9 cellular contexts compared by ENCODE assay signal in genomic region chrX:107135076-107135964, GRCh38. TPM values are rescaled to one million over a fixed set of nuclear protein-coding genes. Genes with fewer than 3 reads are reported as not detected.
DNase-seq lines count a peak whose midpoint lies in the region; ATAC-seq, FAIRE-seq and TF ChIP-seq lines count a peak whose summit lies in the region.
"Had no signal": no experiment of that assay in that cellular context is flagged by ENCODE, and none has a peak within 500 bp of the region (broad histone marks: within the 10 kb centered on the region; RNA-seq: fewer than 3 reads in every experiment).

No MANE protein-coding gene starts in this region.

- H3K4me1 ChIP-seq in breast epithelium (no peaks in the 10 kb centered on the region), mesendoderm (ENCODE audit: control insufficient read depth, low read depth, low read length) (no peaks in the 10 kb centered on the region)
- H3K4me1 ChIP-seq: BLaER1 had no signal

- no peak for TF ChIP-seq POLR2A in breast epithelium (IDR thresholded peaks at IDR 0.05)

- H3K36me3 ChIP-seq in breast epithelium (no peaks in the 10 kb centered on the region), mesendoderm (ENCODE audit: control insufficient read depth, insufficient read depth, low read length) (no peaks in the 10 kb centered on the region)
- H3K36me3 ChIP-seq: BLaER1 had no signal

- H3K23ac ChIP-seq in mesendoderm (ENCODE audit: low read length): no peak overlapping the region

- no peak overlapping the region for H3K4ac ChIP-seq in mesendoderm (ENCODE audit: low read depth, low read length)

- H3K4me2 ChIP-seq in mesendoderm (ENCODE audit: low read length): no peak overlapping the region
- H3K4me2 ChIP-seq: BLaER1 had no signal

- WGBS in mesendoderm (ENCODE audit: extremely low coverage, insufficient coverage, low lambda C conversion rate): no CpG with 5 or more reads among the region's 5 CpGs

- POLR2A ChIA-PET in MCF 10A (lab: Yijun Ruan, JAX): interaction anchor here (0.6 to 2.5 kb wide), 11 partner anchors 11 to 138 kb away, joined by 3 to 15 read pairs (median 3); partner anchors contain the start of gene RBM41

- no peak overlapping the region for H4K8ac ChIP-seq in mesendoderm (ENCODE audit: low read depth, low read length)

- H3K79me2 ChIP-seq in mesendoderm (ENCODE audit: control insufficient read depth, insufficient read depth, low read length): no peaks in the 10 kb centered on the region

- H3K27me3 ChIP-seq in breast epithelium: peaks cover 0 to 26% of the 10 kb centered on the region in 2 donors
- H3K27me3 ChIP-seq in mesendoderm (ENCODE audit: insufficient read depth, low read length, poor library complexity): no peaks in the 10 kb centered on the region

- H3K9ac ChIP-seq in mesendoderm (ENCODE audit: low read length): no peak overlapping the region
- H3K9ac ChIP-seq: BLaER1 had no signal

- H3K9me3 Mint-ChIP-seq in MCF 10A (ENCODE audit: unreplicated experiment): no peaks in the 10 kb centered on the region
- H3K9me3 Mint-ChIP-seq in stimulated activated naive CD8-positive, alpha-beta T cell treated with anti-CD3 and anti-CD28 coated beads, Interleukin-15, amount 100 ng/mL, for 72 hours: no peaks in the 10 kb centered on the region

- no peak overlapping the region for H3K56ac ChIP-seq in mesendoderm (ENCODE audit: low read length)

- peak; percentile 91 for FAIRE-seq in RCC 7860 (lab: Jason Lieb, UNC)

- no peaks in the 10 kb centered on the region for H3K9me3 ChIP-seq in breast epithelium
- H3K9me3 ChIP-seq: BLaER1 had no signal

- no peak overlapping the region for H3K27ac ChIP-seq in breast epithelium
- no peak overlapping the region for H3K27ac ChIP-seq in mesendoderm (ENCODE audit: low read depth, low read length)
- H3K27ac ChIP-seq: BLaER1 had no signal

- peaks cover 55% of the 10 kb centered on the region for H3K27me3 Mint-ChIP-seq in MCF 10A (ENCODE audit: insufficient read depth, unreplicated experiment)
- no peaks in the 10 kb centered on the region for H3K27me3 Mint-ChIP-seq in stimulated activated naive CD8-positive, alpha-beta T cell treated with anti-CD3 and anti-CD28 coated beads, Interleukin-15, amount 100 ng/mL, for 72 hours

- no peak overlapping the region for H2BK15ac ChIP-seq in mesendoderm (replicated peaks; ENCODE audit: low read depth)

- no peak overlapping the region for H3K18ac ChIP-seq in mesendoderm (ENCODE audit: low read length)

- H3K36me3 Mint-ChIP-seq in MCF 10A (ENCODE audit: insufficient read depth, unreplicated experiment): peaks cover 6% of the 10 kb centered on the region

- TF ChIP-seq CTCF in MCF 10A (IDR thresholded peaks at IDR 0.05; ENCODE audit: unreplicated experiment) (no peak), breast epithelium (IDR thresholded peaks at IDR 0.05) (no peak)

- BruUV-seq in MCF 10A (replicated peaks; lab: Mats Ljungman, UMichigan): TSS peak; percentile 83

- CTCF ChIA-PET in MCF 10A (lab: Yijun Ruan, JAX): interaction anchor here (0.6 to 1.2 kb wide), 2 partner anchors 15 to 677 kb away, joined by 3 to 5 read pairs; no protein-coding TSS in a partner anchor

- H3K27ac Mint-ChIP-seq in MCF 10A (ENCODE audit: low read depth, unreplicated experiment): peak overlapping the region; percentile 96
- peak overlapping the region; percentile 59 to 88 for H3K27ac Mint-ChIP-seq in stimulated activated naive CD8-positive, alpha-beta T cell treated with anti-CD3 and anti-CD28 coated beads, Interleukin-15, amount 100 ng/mL, for 72 hours

- intact Hi-C loops in MCF 10A (cut with micrococcal nuclease): no loop called here
- intact Hi-C loops in breast epithelium (cut with DNase I; ENCODE audit: low total_unique reads): no loop called here

- no peak overlapping the region for H4K5ac ChIP-seq in mesendoderm (ENCODE audit: low read length)

- peak; percentile 90 for ATAC-seq in stimulated activated naive CD8-positive, alpha-beta T cell treated with anti-CD3 and anti-CD28 coated beads, Interleukin-15, amount 100 ng/mL, for 72 hours
- ATAC-seq in GM18867 (IDR thresholded peaks at IDR 0.05; ENCODE audit: unreplicated experiment): no peak

- DNase-seq in MCF 10A (ENCODE audit: unreplicated experiment) (peak; percentile 79), breast epithelium (ENCODE audit: low spot score in 2 of 2) (no peak), RCC 7860 (ENCODE audit: low spot score) (peak; percentile 48), dermis blood vessel endothelial cell (peak; percentile 2), mesendoderm (no peak), GM19238 (ENCODE audit: insufficient read length, low spot score) (no peak)
- DNase-seq in stimulated activated naive CD8-positive, alpha-beta T cell treated with anti-CD3 and anti-CD28 coated beads, Interleukin-15, amount 100 ng/mL, for 72 hours: no peak

- no peak overlapping the region for H2BK5ac ChIP-seq in mesendoderm (ENCODE audit: low read length)

- H3K4me1 Mint-ChIP-seq in MCF 10A (ENCODE audit: insufficient read depth, unreplicated experiment): peaks cover 15% of the 10 kb centered on the region
- peaks cover 13% of the 10 kb centered on the region for H3K4me1 Mint-ChIP-seq in stimulated activated naive CD8-positive, alpha-beta T cell treated with anti-CD3 and anti-CD28 coated beads, Interleukin-15, amount 100 ng/mL, for 72 hours

- peak overlapping the region; percentile 56 for H3K4me3 Mint-ChIP-seq in MCF 10A (ENCODE audit: unreplicated experiment)
- H3K4me3 Mint-ChIP-seq in stimulated activated naive CD8-positive, alpha-beta T cell treated with anti-CD3 and anti-CD28 coated beads, Interleukin-15, amount 100 ng/mL, for 72 hours: peak overlapping the region; percentile 56 to 59

- H3K79me1 ChIP-seq in mesendoderm (ENCODE audit: low read length): no peaks in the 10 kb centered on the region

- no peak overlapping the region for H3K4me3 ChIP-seq in breast epithelium
- H3K4me3 ChIP-seq in mesendoderm (ENCODE audit: low read length): no peak overlapping the region
- H3K4me3 ChIP-seq: BLaER1 had no signal

- no peak overlapping the region for H2AK5ac ChIP-seq in mesendoderm (ENCODE audit: low read length)

- H2BK120ac ChIP-seq in mesendoderm (ENCODE audit: low read depth, low read length): no peak overlapping the region

RNA-seq across cellular contexts. Expression of gene RBM41, which starts 16.7 kb away (rescaled TPM):
- 20.2 and 24.7 TPM in 2 replicates for total RNA-seq in MCF 10A (2022)
- 10 to 100 TPM; 12.0 to 32.5 (median 17.0) TPM for total RNA-seq in breast epithelium
- 15.8 and 16.0 TPM in 2 replicates for total RNA-seq in dermis blood vessel endothelial cell
- polyA plus RNA-seq in mesendoderm (2013, experiment 1 of 2): 13.1 TPM
- polyA plus RNA-seq in mesendoderm (2013, experiment 2 of 2): 13.0 TPM

Comparison
In these comparisons a context has a peak if more than half of its experiments do, and no peak if none do; other contexts are left out.
1. DNase-seq: peak in MCF 10A (single experiment), RCC 7860 (single experiment) and dermis blood vessel endothelial cell (single experiment); none in breast epithelium (0 of 2), stimulated activated naive CD8-positive, alpha-beta T cell treated with anti-CD3 and anti-CD28 coated beads, Interleukin-15, amount 100 ng/mL, for 72 hours (0 of 2), mesendoderm (single experiment) and GM19238 (single experiment).